Comparison of ENCODE assay signal across 28 cellular contexts in genomic region chr10:4147214-4147613, GRCh38.
"Had no signal": no experiment of that assay in that cellular context is flagged by ENCODE, and none has a peak within 500 bp of the region (broad histone marks: within the 10 kb centered on the region; RNA-seq: fewer than 3 reads in every experiment).

No MANE protein-coding gene starts in this region.

- H3K36me3 Mint-ChIP-seq: stimulated activated effector memory CD8-positive, alpha-beta T cell treated with anti-CD3 and anti-CD28 coated beads, Interleukin-12 subunit alpha, Interleukin-12 subunit beta, amount 100 ng/mL, for 72 hours; stimulated activated memory B cell treated with anti-CD40 and anti-IgM and Interleukin-4, amounts not matched to agents 10 μg/mL and 1 μg/mL and 100 μg/mL, for 72 hours; type B pancreatic cell had no signal

- H3K27me3 Mint-ChIP-seq: stimulated activated naive CD8-positive, alpha-beta T cell treated with anti-CD3 and anti-CD28 coated beads, Interleukin-15, amount 100 ng/mL, for 72 hours; stimulated activated naive CD8-positive, alpha-beta T cell treated with anti-CD3 and anti-CD28 coated beads, Interleukin-15, Interleukin-2, amounts not matched to agents 100 ng/mL and 50 ng/mL, for 24 hours; type B pancreatic cell had no signal

- H3K27ac ChIP-seq: stomach, suprapubic skin, testis, thoracic aorta, thyroid gland, tibial artery, tibial nerve, transverse colon, upper lobe of left lung, upper lobe of right lung, uterus, vagina had no signal

- H3K4me1 Mint-ChIP-seq: stimulated activated effector memory CD8-positive, alpha-beta T cell treated with anti-CD3 and anti-CD28 coated beads, Interleukin-12 subunit alpha, Interleukin-12 subunit beta, amount 100 ng/mL, for 72 hours; stimulated activated memory B cell treated with anti-CD40 and anti-IgM and Interleukin-4, amounts not matched to agents 10 μg/mL and 1 μg/mL and 100 μg/mL, for 72 hours; stimulated activated naive CD8-positive, alpha-beta T cell treated with anti-CD3 and anti-CD28 coated beads, Interleukin-15, amount 100 ng/mL, for 72 hours had no signal

- ATAC-seq: stimulated activated effector memory CD8-positive, alpha-beta T cell treated with anti-CD3 and anti-CD28 coated beads, Interleukin-12 subunit alpha, Interleukin-12 subunit beta, amount 100 ng/mL, for 72 hours; stimulated activated memory B cell treated with anti-CD40 and anti-IgM and Interleukin-4, amounts not matched to agents 10 μg/mL and 1 μg/mL and 100 μg/mL, for 72 hours; stimulated activated naive B cell treated with anti-CD40 and anti-IgM and Interleukin-4, amounts not matched to agents 10 μg/mL and 1 μg/mL and 100 μg/mL, for 72 hours; stimulated activated naive CD8-positive, alpha-beta T cell treated with anti-CD3 and anti-CD28 coated beads, Interleukin-15, amount 100 ng/mL, for 72 hours; stimulated activated naive CD8-positive, alpha-beta T cell treated with anti-CD3 and anti-CD28 coated beads, Interleukin-15, Interleukin-2, amounts not matched to agents 100 U/mL and 50 U/mL, for 24 hours; upper lobe of right lung had no signal

- H3K4me1 ChIP-seq: stomach, testis, thyroid gland, tibial artery, tibial nerve, transverse colon, upper lobe of left lung, upper lobe of right lung, uterus, vagina had no signal

- DNase-seq: stimulated activated CD4-positive, alpha-beta T cell treated with anti-CD3 and anti-CD28 coated beads, Interleukin-2, amount 100 ng/mL, for 48 hours; stimulated activated CD4-positive, alpha-beta T cell treated with anti-CD3 and anti-CD28 coated beads, Interleukin-4, amount 100 ng/mL, for 1 hour; stimulated activated CD4-positive, alpha-beta T cell treated with anti-CD3 and anti-CD28 coated beads, Interleukin-4, amount 100 ng/mL, for 24 hours; stimulated activated CD4-positive, alpha-beta T cell treated with anti-CD3 and anti-CD28 coated beads, Interleukin-4, amount 100 ng/mL, for 4 hours; stimulated activated CD8-positive, alpha-beta memory T cell treated with anti-CD3 and anti-CD28 coated beads, Interleukin-4, amount 100 ng/mL, for 48 hours; stimulated activated naive B cell treated with anti-CD40 and anti-IgM and Interleukin-4, amounts not matched to agents 10 μg/mL and 1 μg/mL and 100 μg/mL, for 72 hours; stimulated activated naive CD4-positive, alpha-beta T cell; stimulated activated naive CD4-positive, alpha-beta T cell treated with Interleukin-2 at 50 U/mL for 16 hours; stimulated activated naive CD8-positive, alpha-beta T cell treated with anti-CD3 and anti-CD28 coated beads, Interleukin-15, amount 100 ng/mL, for 72 hours; stimulated activated naive CD8-positive, alpha-beta T cell treated with anti-CD3 and anti-CD28 coated beads, Interleukin-15, Interleukin-2, amounts not matched to agents 100 U/mL and 50 U/mL, for 24 hours; stomach; substantia nigra; testis; thyroid gland; tibial artery; transverse colon; trophoblast cell; upper lobe of left lung; upper lobe of right lung; uterus had no signal

- H3K9me3 ChIP-seq: stomach, suprapubic skin, testis, thoracic aorta, thyroid gland, transverse colon, upper lobe of left lung, upper lobe of right lung, uterus, vagina had no signal

- H3K27me3 ChIP-seq: stomach, suprapubic skin, testis, thyroid gland, tibial artery, tibial nerve, transverse colon, upper lobe of left lung, upper lobe of right lung, uterus, vagina had no signal

- H3K27ac Mint-ChIP-seq: stimulated activated effector memory CD8-positive, alpha-beta T cell treated with anti-CD3 and anti-CD28 coated beads, Interleukin-12 subunit alpha, Interleukin-12 subunit beta, amount 100 ng/mL, for 72 hours; stimulated activated memory B cell treated with anti-CD40 and anti-IgM and Interleukin-4, amounts not matched to agents 10 μg/mL and 1 μg/mL and 100 μg/mL, for 72 hours; stimulated activated naive B cell treated with anti-CD40 and anti-IgM and Interleukin-4, amounts not matched to agents 10 μg/mL and 1 μg/mL and 100 μg/mL, for 72 hours; stimulated activated naive CD8-positive, alpha-beta T cell treated with anti-CD3 and anti-CD28 coated beads, Interleukin-15, amount 100 ng/mL, for 72 hours; type B pancreatic cell had no signal

- H3K36me3 ChIP-seq: stomach, suprapubic skin, thoracic aorta, thyroid gland, tibial artery, tibial nerve, transverse colon, upper lobe of left lung, upper lobe of right lung, uterus, vagina had no signal

- H3K9me3 Mint-ChIP-seq: stimulated activated effector memory CD8-positive, alpha-beta T cell treated with anti-CD3 and anti-CD28 coated beads, Interleukin-12 subunit alpha, Interleukin-12 subunit beta, amount 100 ng/mL, for 72 hours; stimulated activated naive CD8-positive, alpha-beta T cell treated with anti-CD3 and anti-CD28 coated beads, Interleukin-15, amount 100 ng/mL, for 72 hours; type B pancreatic cell had no signal

- H3K4me3 Mint-ChIP-seq: stimulated activated effector memory CD8-positive, alpha-beta T cell treated with anti-CD3 and anti-CD28 coated beads, Interleukin-12 subunit alpha, Interleukin-12 subunit beta, amount 100 ng/mL, for 72 hours; stimulated activated memory B cell treated with anti-CD40 and anti-IgM and Interleukin-4, amounts not matched to agents 10 μg/mL and 1 μg/mL and 100 μg/mL, for 72 hours; stimulated activated naive B cell treated with anti-CD40 and anti-IgM and Interleukin-4, amounts not matched to agents 10 μg/mL and 1 μg/mL and 100 μg/mL, for 72 hours; stimulated activated naive CD8-positive, alpha-beta T cell treated with anti-CD3 and anti-CD28 coated beads, Interleukin-15, amount 100 ng/mL, for 72 hours; stimulated activated naive CD8-positive, alpha-beta T cell treated with anti-CD3 and anti-CD28 coated beads, Interleukin-15, Interleukin-2, amounts not matched to agents 100 ng/mL and 50 ng/mL, for 24 hours; type B pancreatic cell had no signal

- H3K4me3 ChIP-seq: stomach, suprapubic skin, testis, thoracic aorta, thyroid gland, tibial artery, tibial nerve, transverse colon, upper lobe of left lung, upper lobe of right lung, uterus, vagina had no signal
